ENCODE assay signal across 8 cellular contexts in the genomic region with DNA sequence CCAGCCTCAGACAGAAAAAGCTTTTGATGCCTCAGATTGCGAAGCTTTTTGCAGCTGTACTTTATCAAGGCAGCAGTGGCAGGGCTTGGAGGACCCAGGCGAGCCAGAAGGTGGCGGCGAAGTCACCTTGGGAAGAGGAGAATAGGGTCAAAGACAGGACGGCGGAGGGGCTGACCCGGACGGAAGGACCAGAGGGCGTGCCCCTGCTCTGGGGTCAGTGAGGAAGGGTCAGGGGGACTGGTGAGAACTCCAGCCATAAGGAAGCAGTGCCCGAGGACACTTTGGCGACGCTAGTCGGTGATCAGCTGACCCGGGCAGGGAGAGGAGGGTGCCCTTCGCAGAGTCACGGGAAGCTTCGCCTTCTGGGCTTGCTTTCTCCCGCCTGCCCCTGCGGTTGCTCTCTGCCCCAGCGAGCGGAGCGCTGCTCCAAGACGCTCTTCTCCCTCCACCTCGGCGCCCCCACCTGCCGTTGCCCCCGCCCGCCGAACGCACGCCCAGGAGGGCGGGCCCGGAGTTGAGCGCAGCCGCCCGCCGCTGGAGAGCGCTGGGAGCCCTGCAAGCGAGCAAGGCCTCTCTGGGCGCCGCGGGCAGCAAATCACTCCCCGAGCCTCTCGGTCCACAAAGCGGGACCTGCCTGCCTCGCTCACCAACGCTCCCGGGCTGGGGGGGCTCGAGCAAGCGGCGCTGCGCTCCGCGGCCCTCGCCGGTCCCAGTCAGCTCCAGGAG. TPM values are rescaled to one million over a fixed set of nuclear protein-coding genes. Genes with fewer than 3 reads are reported as not detected.
DNase-seq lines count a peak whose midpoint lies in the region; ATAC-seq and TF ChIP-seq lines count a peak whose summit lies in the region.

No MANE protein-coding gene starts in this region.

- H3K4me3 ChIP-seq in endocrine pancreas (ENCODE audit: control insufficient read depth, insufficient read depth, low read length): peak overlapping the region; percentile 79

- H3K27me3 ChIP-seq in endocrine pancreas (ENCODE audit: control insufficient read depth, insufficient read depth, low read length): no peaks in the 10 kb centered on the region

- ATAC-seq in HG03135 (IDR thresholded peaks at IDR 0.05; ENCODE audit: unreplicated experiment): no peak
- no peak for ATAC-seq in GM19455 (IDR thresholded peaks at IDR 0.05; ENCODE audit: unreplicated experiment)

- H3K4me1 ChIP-seq in endocrine pancreas (ENCODE audit: control insufficient read depth, insufficient read depth, low read length): peaks cover 4% of the 10 kb centered on the region

- H3K9me3 ChIP-seq in endocrine pancreas (ENCODE audit: control insufficient read depth, low read length): no peaks in the 10 kb centered on the region

- peaks cover 91% of the 10 kb centered on the region for H3K27me3 Mint-ChIP-seq in mesothelial cell of epicardium (ENCODE audit: low read depth)

- H3K9ac ChIP-seq in endocrine pancreas (ENCODE audit: control insufficient read depth, insufficient read depth, low read length): peak overlapping the region; percentile 98

- H3K9me3 Mint-ChIP-seq in mesothelial cell of epicardium: peaks cover 7% of the 10 kb centered on the region

- H3K4me1 Mint-ChIP-seq in mesothelial cell of epicardium: peaks cover 12% of the 10 kb centered on the region

- H3K4me3 Mint-ChIP-seq in mesothelial cell of epicardium: peak overlapping the region; percentile 78

- H3K27ac Mint-ChIP-seq in mesothelial cell of epicardium: no peak overlapping the region

- no peaks in the 10 kb centered on the region for H3K36me3 Mint-ChIP-seq in mesothelial cell of epicardium

- no peak for TF ChIP-seq CTCF in mesothelial cell of epicardium (IDR thresholded peaks at IDR 0.05; ENCODE audit: unreplicated experiment)

- DNase-seq in NCI-H2081 (lab: John Stamatoyannopoulos, UW) (peak; percentile 61 to 78), NCI-H2081 treated with DMSO at 0.1 percent for 48 hours (lab: John Stamatoyannopoulos, UW) (no peak), NCI-H526 treated with DMSO at 0.1 percent for 48 hours (lab: John Stamatoyannopoulos, UW) (peak; percentile 75), mesothelial cell of epicardium (ENCODE audit: low spot score in 2 of 2, unreplicated experiment in 2 of 2) (peak; percentile 26 to 55)
- no peak for DNase-seq in activated naive CD4-positive, alpha-beta T cell treated with Interleukin-2 at 50 U/mL for 16 hours

- H3K36me3 ChIP-seq in endocrine pancreas (ENCODE audit: control insufficient read depth, insufficient read depth, low read length): no peaks in the 10 kb centered on the region

RNA-seq across cellular contexts. Expression of gene CADPS, which starts 1.4 kb away (rescaled TPM):
- 2.7 to 4.2 TPM (median 3.3 TPM) in 3 replicates for total RNA-seq in mesothelial cell of epicardium

Comparison
In these comparisons a context has a peak if more than half of its experiments do, and no peak if none do; other contexts are left out.
1. DNase-seq: peak in NCI-H2081 (2 of 2), NCI-H526 treated with DMSO at 0.1 percent for 48 hours (single experiment) and mesothelial cell of epicardium (2 of 2); none in NCI-H2081 treated with DMSO at 0.1 percent for 48 hours (single experiment) and activated naive CD4-positive, alpha-beta T cell treated with Interleukin-2 at 50 U/mL for 16 hours (single experiment).